ENCODE assay signal across 1 cellular context in the genomic region with DNA sequence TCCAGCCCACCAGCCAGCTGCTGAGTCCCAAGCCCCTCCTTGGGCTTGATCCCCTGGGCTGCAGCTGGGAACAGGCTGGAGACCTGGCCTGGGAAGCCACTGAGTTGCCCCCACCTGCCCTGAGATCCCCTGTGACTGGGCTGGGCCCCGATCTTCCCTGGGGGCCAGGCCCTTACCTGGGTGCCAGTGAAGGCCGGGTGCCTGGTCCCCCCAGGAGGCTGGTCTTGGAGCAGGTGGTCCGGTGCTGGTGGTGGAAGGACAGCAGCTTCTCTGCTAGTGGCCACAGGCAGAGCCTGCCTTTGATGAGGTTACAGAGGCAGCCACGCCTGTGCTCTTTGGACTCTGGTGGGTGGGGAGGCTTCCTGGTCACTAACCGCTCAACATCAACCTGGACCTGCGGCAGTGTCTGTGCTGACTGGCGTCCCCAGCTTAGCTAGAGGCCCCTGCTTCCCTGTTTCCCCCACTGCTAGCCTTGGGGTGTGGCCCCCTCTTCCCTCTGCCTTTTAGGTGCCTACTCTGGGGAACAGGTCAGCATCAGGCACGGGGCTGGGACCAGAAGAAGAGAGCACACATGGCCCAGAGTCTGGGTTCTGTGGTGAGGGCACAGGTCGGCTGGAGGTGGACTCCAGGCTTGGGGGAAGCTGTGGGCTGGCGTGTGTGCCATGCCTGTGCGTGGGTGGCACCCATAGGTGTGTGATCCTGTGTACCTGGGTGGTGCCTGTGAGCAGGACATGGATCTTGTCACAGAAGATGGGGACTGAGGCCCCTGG.
A peak's percentile ranks its signal among the peaks of the same experiment; 100 is the strongest.
TF ChIP-seq lines count a peak whose summit lies in the region.

A gene with protein sequence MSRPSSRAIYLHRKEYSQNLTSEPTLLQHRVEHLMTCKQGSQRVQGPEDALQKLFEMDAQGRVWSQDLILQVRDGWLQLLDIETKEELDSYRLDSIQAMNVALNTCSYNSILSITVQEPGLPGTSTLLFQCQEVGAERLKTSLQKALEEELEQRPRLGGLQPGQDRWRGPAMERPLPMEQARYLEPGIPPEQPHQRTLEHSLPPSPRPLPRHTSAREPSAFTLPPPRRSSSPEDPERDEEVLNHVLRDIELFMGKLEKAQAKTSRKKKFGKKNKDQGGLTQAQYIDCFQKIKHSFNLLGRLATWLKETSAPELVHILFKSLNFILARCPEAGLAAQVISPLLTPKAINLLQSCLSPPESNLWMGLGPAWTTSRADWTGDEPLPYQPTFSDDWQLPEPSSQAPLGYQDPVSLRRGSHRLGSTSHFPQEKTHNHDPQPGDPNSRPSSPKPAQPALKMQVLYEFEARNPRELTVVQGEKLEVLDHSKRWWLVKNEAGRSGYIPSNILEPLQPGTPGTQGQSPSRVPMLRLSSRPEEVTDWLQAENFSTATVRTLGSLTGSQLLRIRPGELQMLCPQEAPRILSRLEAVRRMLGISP (minus strand): TSS at position 278 of the 770 bp plus-strand sequence. CDS start 2,174 bp downstream, outside the sequence.

TF ChIP-seq in HepG2, 621 proteins besides CTCF, POLR2A, EP300 and RAD21 (continued from another document and continues in another):
- TF ChIP-seq, protein P1, sequence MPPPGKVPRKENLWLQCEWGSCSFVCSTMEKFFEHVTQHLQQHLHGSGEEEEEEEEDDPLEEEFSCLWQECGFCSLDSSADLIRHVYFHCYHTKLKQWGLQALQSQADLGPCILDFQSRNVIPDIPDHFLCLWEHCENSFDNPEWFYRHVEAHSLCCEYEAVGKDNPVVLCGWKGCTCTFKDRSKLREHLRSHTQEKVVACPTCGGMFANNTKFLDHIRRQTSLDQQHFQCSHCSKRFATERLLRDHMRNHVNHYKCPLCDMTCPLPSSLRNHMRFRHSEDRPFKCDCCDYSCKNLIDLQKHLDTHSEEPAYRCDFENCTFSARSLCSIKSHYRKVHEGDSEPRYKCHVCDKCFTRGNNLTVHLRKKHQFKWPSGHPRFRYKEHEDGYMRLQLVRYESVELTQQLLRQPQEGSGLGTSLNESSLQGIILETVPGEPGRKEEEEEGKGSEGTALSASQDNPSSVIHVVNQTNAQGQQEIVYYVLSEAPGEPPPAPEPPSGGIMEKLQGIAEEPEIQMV (CRISPR knock-in tag; IDR thresholded peaks at IDR 0.05; ENCODE audit: low read depth) = peak; percentile 66; the same call in 1 of the 2 replicates
- TF ChIP-seq, protein P2, sequence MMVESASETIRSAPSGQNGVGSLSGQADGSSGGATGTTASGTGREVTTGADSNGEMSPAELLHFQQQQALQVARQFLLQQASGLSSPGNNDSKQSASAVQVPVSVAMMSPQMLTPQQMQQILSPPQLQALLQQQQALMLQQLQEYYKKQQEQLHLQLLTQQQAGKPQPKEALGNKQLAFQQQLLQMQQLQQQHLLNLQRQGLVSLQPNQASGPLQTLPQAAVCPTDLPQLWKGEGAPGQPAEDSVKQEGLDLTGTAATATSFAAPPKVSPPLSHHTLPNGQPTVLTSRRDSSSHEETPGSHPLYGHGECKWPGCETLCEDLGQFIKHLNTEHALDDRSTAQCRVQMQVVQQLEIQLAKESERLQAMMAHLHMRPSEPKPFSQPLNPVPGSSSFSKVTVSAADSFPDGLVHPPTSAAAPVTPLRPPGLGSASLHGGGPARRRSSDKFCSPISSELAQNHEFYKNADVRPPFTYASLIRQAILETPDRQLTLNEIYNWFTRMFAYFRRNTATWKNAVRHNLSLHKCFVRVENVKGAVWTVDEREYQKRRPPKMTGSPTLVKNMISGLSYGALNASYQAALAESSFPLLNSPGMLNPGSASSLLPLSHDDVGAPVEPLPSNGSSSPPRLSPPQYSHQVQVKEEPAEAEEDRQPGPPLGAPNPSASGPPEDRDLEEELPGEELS (CRISPR knock-in tag; IDR thresholded peaks at IDR 0.05) = no peak; the same call in 1 of the 2 replicates
- TF ChIP-seq CHCHD3 (CRISPR knock-in tag; IDR thresholded peaks at IDR 0.05) (no peak), NCOR1 (IDR thresholded peaks at IDR 0.05; ENCODE audit: borderline replicate concordance, low read length) (peak; percentile 58; the same call in 1 of the 2 replicates), ZNF136 (CRISPR knock-in tag; IDR thresholded peaks at IDR 0.05; ENCODE audit: low read depth) (no peak), ZNF451 (CRISPR knock-in tag; IDR thresholded peaks at IDR 0.05) (peak; percentile 48; the same call in 1 of the 2 replicates), GFI1 (CRISPR knock-in tag; IDR thresholded peaks at IDR 0.05; ENCODE audit: borderline replicate concordance) (no peak), KAT8 (CRISPR knock-in tag; IDR thresholded peaks at IDR 0.05) (peak; percentile 80), ZNF615 (CRISPR knock-in tag; IDR thresholded peaks at IDR 0.05; ENCODE audit: borderline replicate concordance) (no peak), ZNF329 (CRISPR knock-in tag; IDR thresholded peaks at IDR 0.05; ENCODE audit: low read depth) (no peak), MAF1 (CRISPR knock-in tag; IDR thresholded peaks at IDR 0.05; ENCODE audit: borderline replicate concordance) (no peak), DR1 (CRISPR knock-in tag; IDR thresholded peaks at IDR 0.05) (peak; percentile 28; the same call in 1 of the 2 replicates), ATAD3A (CRISPR knock-in tag; IDR thresholded peaks at IDR 0.05) (no peak)
- TF ChIP-seq, protein P3, sequence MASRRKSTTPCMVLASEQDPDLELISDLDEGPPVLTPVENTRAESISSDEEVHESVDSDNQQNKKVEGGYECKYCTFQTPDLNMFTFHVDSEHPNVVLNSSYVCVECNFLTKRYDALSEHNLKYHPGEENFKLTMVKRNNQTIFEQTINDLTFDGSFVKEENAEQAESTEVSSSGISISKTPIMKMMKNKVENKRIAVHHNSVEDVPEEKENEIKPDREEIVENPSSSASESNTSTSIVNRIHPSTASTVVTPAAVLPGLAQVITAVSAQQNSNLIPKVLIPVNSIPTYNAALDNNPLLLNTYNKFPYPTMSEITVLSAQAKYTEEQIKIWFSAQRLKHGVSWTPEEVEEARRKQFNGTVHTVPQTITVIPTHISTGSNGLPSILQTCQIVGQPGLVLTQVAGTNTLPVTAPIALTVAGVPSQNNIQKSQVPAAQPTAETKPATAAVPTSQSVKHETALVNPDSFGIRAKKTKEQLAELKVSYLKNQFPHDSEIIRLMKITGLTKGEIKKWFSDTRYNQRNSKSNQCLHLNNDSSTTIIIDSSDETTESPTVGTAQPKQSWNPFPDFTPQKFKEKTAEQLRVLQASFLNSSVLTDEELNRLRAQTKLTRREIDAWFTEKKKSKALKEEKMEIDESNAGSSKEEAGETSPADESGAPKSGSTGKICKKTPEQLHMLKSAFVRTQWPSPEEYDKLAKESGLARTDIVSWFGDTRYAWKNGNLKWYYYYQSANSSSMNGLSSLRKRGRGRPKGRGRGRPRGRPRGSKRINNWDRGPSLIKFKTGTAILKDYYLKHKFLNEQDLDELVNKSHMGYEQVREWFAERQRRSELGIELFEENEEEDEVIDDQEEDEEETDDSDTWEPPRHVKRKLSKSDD (CRISPR knock-in tag; IDR thresholded peaks at IDR 0.05; ENCODE audit: low read depth) = no peak
- TF ChIP-seq, protein P4, sequence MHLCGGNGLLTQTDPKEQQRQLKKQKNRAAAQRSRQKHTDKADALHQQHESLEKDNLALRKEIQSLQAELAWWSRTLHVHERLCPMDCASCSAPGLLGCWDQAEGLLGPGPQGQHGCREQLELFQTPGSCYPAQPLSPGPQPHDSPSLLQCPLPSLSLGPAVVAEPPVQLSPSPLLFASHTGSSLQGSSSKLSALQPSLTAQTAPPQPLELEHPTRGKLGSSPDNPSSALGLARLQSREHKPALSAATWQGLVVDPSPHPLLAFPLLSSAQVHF (CRISPR knock-in tag; IDR thresholded peaks at IDR 0.05) = no peak
- TF ChIP-seq, protein P5, sequence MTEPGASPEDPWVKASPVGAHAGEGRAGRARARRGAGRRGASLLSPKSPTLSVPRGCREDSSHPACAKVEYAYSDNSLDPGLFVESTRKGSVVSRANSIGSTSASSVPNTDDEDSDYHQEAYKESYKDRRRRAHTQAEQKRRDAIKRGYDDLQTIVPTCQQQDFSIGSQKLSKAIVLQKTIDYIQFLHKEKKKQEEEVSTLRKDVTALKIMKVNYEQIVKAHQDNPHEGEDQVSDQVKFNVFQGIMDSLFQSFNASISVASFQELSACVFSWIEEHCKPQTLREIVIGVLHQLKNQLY (CRISPR knock-in tag; IDR thresholded peaks at IDR 0.05) = no peak
- TF ChIP-seq, protein P6, sequence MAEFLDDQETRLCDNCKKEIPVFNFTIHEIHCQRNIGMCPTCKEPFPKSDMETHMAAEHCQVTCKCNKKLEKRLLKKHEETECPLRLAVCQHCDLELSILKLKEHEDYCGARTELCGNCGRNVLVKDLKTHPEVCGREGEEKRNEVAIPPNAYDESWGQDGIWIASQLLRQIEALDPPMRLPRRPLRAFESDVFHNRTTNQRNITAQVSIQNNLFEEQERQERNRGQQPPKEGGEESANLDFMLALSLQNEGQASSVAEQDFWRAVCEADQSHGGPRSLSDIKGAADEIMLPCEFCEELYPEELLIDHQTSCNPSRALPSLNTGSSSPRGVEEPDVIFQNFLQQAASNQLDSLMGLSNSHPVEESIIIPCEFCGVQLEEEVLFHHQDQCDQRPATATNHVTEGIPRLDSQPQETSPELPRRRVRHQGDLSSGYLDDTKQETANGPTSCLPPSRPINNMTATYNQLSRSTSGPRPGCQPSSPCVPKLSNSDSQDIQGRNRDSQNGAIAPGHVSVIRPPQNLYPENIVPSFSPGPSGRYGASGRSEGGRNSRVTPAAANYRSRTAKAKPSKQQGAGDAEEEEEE (CRISPR knock-in tag; IDR thresholded peaks at IDR 0.05; ENCODE audit: borderline replicate concordance) = peak; percentile 51; the same call in 1 of the 2 replicates
- TF ChIP-seq, protein P7, sequence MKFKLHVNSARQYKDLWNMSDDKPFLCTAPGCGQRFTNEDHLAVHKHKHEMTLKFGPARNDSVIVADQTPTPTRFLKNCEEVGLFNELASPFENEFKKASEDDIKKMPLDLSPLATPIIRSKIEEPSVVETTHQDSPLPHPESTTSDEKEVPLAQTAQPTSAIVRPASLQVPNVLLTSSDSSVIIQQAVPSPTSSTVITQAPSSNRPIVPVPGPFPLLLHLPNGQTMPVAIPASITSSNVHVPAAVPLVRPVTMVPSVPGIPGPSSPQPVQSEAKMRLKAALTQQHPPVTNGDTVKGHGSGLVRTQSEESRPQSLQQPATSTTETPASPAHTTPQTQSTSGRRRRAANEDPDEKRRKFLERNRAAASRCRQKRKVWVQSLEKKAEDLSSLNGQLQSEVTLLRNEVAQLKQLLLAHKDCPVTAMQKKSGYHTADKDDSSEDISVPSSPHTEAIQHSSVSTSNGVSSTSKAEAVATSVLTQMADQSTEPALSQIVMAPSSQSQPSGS (CRISPR knock-in tag; IDR thresholded peaks at IDR 0.05) = peak; percentile 77; the same call in 1 of the 2 replicates
- TF ChIP-seq, protein P8, sequence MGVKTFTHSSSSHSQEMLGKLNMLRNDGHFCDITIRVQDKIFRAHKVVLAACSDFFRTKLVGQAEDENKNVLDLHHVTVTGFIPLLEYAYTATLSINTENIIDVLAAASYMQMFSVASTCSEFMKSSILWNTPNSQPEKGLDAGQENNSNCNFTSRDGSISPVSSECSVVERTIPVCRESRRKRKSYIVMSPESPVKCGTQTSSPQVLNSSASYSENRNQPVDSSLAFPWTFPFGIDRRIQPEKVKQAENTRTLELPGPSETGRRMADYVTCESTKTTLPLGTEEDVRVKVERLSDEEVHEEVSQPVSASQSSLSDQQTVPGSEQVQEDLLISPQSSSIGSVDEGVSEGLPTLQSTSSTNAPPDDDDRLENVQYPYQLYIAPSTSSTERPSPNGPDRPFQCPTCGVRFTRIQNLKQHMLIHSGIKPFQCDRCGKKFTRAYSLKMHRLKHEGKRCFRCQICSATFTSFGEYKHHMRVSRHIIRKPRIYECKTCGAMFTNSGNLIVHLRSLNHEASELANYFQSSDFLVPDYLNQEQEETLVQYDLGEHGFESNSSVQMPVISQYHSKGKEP (CRISPR knock-in tag; IDR thresholded peaks at IDR 0.05) = no peak
- TF ChIP-seq, protein P9, sequence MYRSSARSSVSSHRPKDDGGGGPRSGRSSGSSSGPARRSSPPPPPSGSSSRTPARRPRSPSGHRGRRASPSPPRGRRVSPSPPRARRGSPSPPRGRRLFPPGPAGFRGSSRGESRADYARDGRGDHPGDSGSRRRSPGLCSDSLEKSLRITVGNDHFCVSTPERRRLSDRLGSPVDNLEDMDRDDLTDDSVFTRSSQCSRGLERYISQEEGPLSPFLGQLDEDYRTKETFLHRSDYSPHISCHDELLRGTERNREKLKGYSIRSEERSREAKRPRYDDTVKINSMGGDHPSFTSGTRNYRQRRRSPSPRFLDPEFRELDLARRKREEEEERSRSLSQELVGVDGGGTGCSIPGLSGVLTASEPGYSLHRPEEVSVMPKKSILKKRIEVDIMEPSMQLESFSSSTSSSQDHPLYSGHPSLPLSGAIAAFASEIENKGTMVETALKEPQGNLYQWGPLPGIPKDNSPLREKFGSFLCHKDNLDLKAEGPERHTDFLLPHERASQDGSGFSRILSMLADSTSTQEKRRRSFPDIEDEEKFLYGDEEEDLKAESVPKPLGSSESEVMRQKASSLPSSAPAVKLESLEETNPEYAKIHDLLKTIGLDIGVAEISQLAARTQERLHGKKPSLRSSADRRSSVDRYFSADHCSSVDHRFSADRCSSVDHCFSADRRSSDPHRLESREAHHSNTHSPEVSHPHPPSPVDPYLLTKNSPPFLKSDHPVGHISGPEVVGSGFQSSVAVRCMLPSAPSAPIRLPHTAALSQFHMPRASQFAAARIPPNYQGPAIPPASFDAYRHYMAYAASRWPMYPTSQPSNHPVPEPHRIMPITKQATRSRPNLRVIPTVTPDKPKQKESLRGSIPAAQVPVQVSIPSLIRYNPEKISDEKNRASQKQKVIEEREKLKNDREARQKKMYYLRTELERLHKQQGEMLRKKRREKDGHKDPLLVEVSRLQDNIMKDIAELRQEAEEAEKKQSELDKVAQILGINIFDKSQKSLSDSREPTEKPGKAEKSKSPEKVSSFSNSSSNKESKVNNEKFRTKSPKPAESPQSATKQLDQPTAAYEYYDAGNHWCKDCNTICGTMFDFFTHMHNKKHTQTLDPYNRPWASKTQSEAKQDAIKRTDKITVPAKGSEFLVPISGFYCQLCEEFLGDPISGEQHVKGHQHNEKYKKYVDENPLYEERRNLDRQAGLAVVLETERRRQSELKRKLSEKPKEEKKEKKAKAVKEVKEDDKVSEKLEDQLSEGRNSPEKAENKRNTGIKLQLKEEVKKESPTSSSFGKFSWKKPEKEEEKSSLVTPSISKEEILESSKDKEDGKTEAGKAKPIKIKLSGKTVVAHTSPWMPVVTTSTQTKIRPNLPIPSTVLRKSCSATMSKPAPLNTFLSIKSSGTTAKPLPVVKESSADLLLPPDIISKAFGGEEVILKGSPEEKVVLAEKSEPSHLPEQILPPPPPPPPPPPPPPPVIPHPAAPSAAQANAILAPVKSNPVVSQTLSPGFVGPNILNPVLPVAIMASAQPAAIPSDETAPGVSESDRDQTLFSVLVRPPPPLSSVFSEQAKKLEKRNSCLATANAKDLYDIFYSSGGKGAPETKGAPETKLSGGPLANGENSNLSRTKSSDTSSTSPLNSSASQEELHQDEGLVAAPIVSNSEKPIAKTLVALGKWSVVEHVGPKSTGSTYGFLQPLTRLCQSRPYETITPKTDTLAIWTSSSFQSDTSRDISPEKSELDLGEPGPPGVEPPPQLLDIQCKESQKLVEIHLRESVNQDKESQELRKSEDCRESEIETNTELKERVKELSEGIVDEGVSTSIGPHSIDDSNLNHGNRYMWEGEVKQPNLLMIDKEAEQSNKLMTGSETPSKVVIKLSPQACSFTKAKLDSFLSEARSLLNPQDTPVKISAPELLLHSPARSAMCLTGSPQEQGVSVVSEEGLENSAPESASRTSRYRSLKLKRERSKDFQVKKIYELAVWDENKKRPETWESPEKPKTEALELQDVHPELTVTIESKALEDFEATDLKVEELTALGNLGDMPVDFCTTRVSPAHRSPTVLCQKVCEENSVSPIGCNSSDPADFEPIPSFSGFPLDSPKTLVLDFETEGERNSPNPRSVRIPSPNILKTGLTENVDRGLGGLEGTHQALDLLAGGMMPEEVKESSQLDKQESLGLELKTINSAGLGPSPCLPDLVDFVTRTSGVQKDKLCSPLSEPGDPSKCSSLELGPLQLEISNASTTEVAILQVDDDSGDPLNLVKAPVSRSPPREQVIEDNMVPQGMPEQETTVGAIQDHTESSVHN (CRISPR knock-in tag; IDR thresholded peaks at IDR 0.05) = no peak; the same call in 1 of the 2 replicates
